8 cellular contexts compared by ENCODE assay signal in the genomic region with DNA sequence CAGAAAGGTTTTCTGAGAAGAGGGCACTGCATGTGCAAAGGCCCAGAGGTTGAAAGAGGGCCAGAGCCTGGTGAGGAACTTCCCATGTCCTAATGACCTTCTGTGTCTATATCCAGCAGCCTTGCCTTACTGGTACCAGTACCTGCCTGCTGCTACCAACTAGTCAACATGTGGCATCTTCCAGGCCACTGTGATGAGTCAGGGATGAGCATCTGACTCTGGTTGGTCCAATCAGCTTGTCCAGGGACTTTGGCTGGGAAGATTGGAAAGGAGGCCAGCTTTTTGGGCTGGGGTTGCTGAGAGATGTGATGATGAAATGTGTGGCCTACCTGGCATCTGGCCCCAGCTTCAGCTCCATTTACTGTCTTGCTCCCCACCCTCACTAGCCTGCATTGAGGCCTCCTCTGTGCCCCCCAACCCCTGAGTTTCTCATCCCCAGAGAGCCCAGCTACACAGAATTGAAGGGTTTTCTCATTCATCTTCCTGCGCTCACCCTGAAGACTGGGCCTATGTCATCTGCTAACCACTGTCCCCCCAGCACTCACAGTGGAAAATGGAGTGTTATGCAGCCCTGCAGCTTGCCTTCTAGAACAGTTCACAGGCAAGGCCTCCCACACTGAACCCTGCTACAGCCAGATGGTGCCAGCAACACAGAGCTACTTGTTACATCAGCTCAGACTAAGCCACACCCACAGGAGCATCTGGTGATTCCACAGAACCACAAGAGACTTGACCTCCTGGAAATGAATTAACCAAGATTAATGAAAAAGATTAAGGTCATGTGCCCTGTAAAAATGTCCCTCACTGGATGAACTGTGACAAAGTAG. TPM values are rescaled to one million over a fixed set of nuclear protein-coding genes. Genes with fewer than 3 reads are reported as not detected.
DNase-seq lines count a peak whose midpoint lies in the region; ATAC-seq, FAIRE-seq and TF ChIP-seq lines count a peak whose summit lies in the region.

No MANE protein-coding gene starts in this region.

- H2AFZ ChIP-seq in K562 (ENCODE audit: low read depth, low read length) = 0 out of 2 replicates have a peak overlapping the region, but pooled peaks have one; percentile 2

- TF ChIP-seq RAD21 in K562 (CRISPR knock-in tag; conservative IDR thresholded peaks at IDR 0.05 in 1 of 2, IDR thresholded peaks at IDR 0.05 in 1 of 2) = peak in 1 of 2 experiments; percentile 27; a peak in 2 of 4 replicates

- peaks cover 8% of the 10 kb centered on the region for H3K4me1 Mint-ChIP-seq in Caco-2 (ENCODE audit: low read depth, unreplicated experiment)
- peaks cover 72 to 83% of the 10 kb centered on the region in 2 donors for H3K4me1 Mint-ChIP-seq in immature natural killer cell

- H3K79me2 ChIP-seq in K562 (ENCODE audit: control insufficient read depth, insufficient read depth, low read length) = peaks cover 50% of the 10 kb centered on the region

- ATAC-seq in K562 (peak; percentile 78), HG02571 (IDR thresholded peaks at IDR 0.05; ENCODE audit: unreplicated experiment) (no peak)

- CTCF ChIA-PET in Caco-2 (lab: Charles Lee) = interaction anchor here (0.9 to 1.3 kb wide), 4 partner anchors 20 to 99 kb away, joined by 3 to 6 read pairs (median 4); no protein-coding TSS in a partner anchor
- CTCF ChIA-PET in K562 (lab: Yijun Ruan, JAX; ENCODE audit: low intra/inter-chr PET ratio) = interaction anchor here (0.5 kb wide), 1 partner anchor 145 kb away, joined by 3 read pairs; no protein-coding TSS in a partner anchor

- H3K36me3 Mint-ChIP-seq in Caco-2 (ENCODE audit: insufficient read depth, unreplicated experiment) (peaks cover 4% of the 10 kb centered on the region), immature natural killer cell (peaks cover 0 to 3% (median 0%) of the 10 kb centered on the region in 3 donors)

- H3K9ac ChIP-seq in SK-N-MC (ENCODE audit: insufficient read length) = no peak overlapping the region
- peak overlapping the region; percentile 77 to 96; a peak in 3 of 4 replicates for H3K9ac ChIP-seq in K562 (ENCODE audit: insufficient read depth in 1 of 2, low read depth in 2 of 2, low read length in 2 of 2)

- peak; percentile 78 for FAIRE-seq in K562 (lab: Jason Lieb, UNC)

- H4K20me1 ChIP-seq in K562 (replicated peaks; ENCODE audit: control insufficient read depth, insufficient read depth, low read length) = no peaks in the 10 kb centered on the region

- H3K27me3 Mint-ChIP-seq in Caco-2 (ENCODE audit: insufficient read depth, unreplicated experiment) (no peaks in the 10 kb centered on the region), immature natural killer cell (ENCODE audit: low read depth in 3 of 3) (peaks cover 4 to 11% (median 8%) of the 10 kb centered on the region in 3 donors)

- peaks cover 27% of the 10 kb centered on the region for H3K4me1 ChIP-seq in Caco-2
- H3K4me1 ChIP-seq in K562 (replicated peaks in 1 of 2; ENCODE audit: control insufficient read depth in 2 of 2, insufficient read depth in 2 of 2, low read length in 2 of 2) = peaks cover 40 to 43% of the 10 kb centered on the region in 2 experiments

- no peaks in the 10 kb centered on the region for H3K9me3 ChIP-seq in Caco-2
- H3K9me3 ChIP-seq in SK-N-MC (ENCODE audit: low read depth, low read length) = no peaks in the 10 kb centered on the region
- H3K9me3 ChIP-seq in K562 (replicated peaks; ENCODE audit: control insufficient read depth, insufficient read depth, low read depth, low read length) = no peaks in the 10 kb centered on the region

- intact Hi-C loops in Caco-2 (cut with micrococcal nuclease; ENCODE audit: unreplicated experiment) = no loop called here
- intact Hi-C loops in K562 (cut with micrococcal nuclease) = loop anchor here (1.0 kb wide), 1 partner anchor 38 kb away; a partner anchor contains a TSS

- peak; percentile 41; the same call in 1 of the 2 replicates for TF ChIP-seq POLR2A in K562 (conservative IDR thresholded peaks at IDR 0.05)

- H3K9me1 ChIP-seq in K562 (ENCODE audit: control insufficient read depth, insufficient read depth, low read length) = no peaks in the 10 kb centered on the region

- in situ Hi-C loops in K562 (cut with MboI) = no loop called here

- DNase-seq in Caco-2 = peak; percentile 50 to 51
- peak in 74 of 76 experiments; percentile 8 to 90 (median 69) for DNase-seq in HUDEP-2 (lab: John Stamatoyannopoulos, UW; ENCODE audit: unreplicated experiment in 76 of 76)
- peak; percentile 12 for DNase-seq in SK-N-MC (ENCODE audit: low read depth, low spot score)
- DNase-seq in K562 (ENCODE audit: extremely low read depth in 1 of 4, low spot score in 3 of 4) = peak; percentile 33 to 78 (median 48)
- DNase-seq in immature natural killer cell = no peak
- peak; percentile 72 for DNase-seq in stimulated activated CD4-positive, alpha-beta T cell treated with anti-CD3 and anti-CD28 coated beads, Interleukin-15, amount 100 ng/mL, for 24 hours
- no peak for DNase-seq in HK-2 (ENCODE audit: unreplicated experiment)

- TF ChIP-seq CTCF in Caco-2 (IDR thresholded peaks at IDR 0.05; ENCODE audit: insufficient read depth in 1 of 2, low read depth in 1 of 2, low read length in 1 of 2, severe bottlenecking in 1 of 2, unreplicated experiment in 1 of 2) (no peak), K562 (IDR thresholded peaks at IDR 0.05 in 2 of 3, conservative IDR thresholded peaks at IDR 0.05 in 1 of 3; ENCODE audit: insufficient read depth in 2 of 3, low read depth in 1 of 3, low read length in 3 of 3) (peak; percentile 10 to 19 (median 14); a peak in 2 of 6 replicates)

- WGBS in K562 (ENCODE audit: insufficient coverage, low coverage, missing lambda C conversion rate) = 100% methylated on average over 1 of the region's 1 CpG

- H3K27me3 ChIP-seq in Caco-2 (replicated peaks; ENCODE audit: control insufficient read depth, insufficient read depth, low read length) = no peaks in the 10 kb centered on the region
- no peaks in the 10 kb centered on the region for H3K27me3 ChIP-seq in K562 (ENCODE audit: control insufficient read depth in 2 of 2, insufficient read depth in 2 of 2, low read length in 2 of 2)

- H3K27ac Mint-ChIP-seq in Caco-2 (ENCODE audit: unreplicated experiment) (peak overlapping the region; percentile 91), immature natural killer cell (peak overlapping the region; percentile 84 to 95 (median 93))

- no TSS peak for BruUV-seq in Caco-2 (replicated peaks; lab: Mats Ljungman, UMichigan)
- no TSS peak for BruUV-seq in K562 (replicated peaks; lab: Mats Ljungman, UMichigan)

- H3K9me3 Mint-ChIP-seq in Caco-2 (ENCODE audit: unreplicated experiment) (no peaks in the 10 kb centered on the region), immature natural killer cell (no peaks in the 10 kb centered on the region)

- H3K27ac ChIP-seq in SK-N-MC (peak overlapping the region; percentile 80), K562 (ENCODE audit: extremely low read depth, low read depth, low read length) (peak overlapping the region; percentile 80)

- H3K4me3 ChIP-seq in Caco-2 (ENCODE audit: low read depth, low read length) (peak overlapping the region; percentile 100; the same call in 1 of the 2 replicates), SK-N-MC (peak overlapping the region; percentile 85), K562 (peak overlapping the region; percentile 67)

- POLR2A ChIA-PET in Caco-2 (lab: Charles Lee) (interaction anchor here (0.6 to 0.7 kb wide), 2 partner anchors 27 to 50 kb away, joined by 3 read pairs; no protein-coding TSS in a partner anchor), K562 (lab: Yijun Ruan, JAX) (interaction anchor here (0.6 to 1.4 kb wide), 10 partner anchors 8 to 60 kb away, joined by 3 to 10 read pairs (median 4); a partner anchor contains a TSS)

- H3K4me3 Mint-ChIP-seq in Caco-2 (ENCODE audit: unreplicated experiment) (peak overlapping the region; percentile 83), immature natural killer cell (peak overlapping the region; percentile 94 to 100 (median 98))

- H3K36me3 ChIP-seq in Caco-2 (ENCODE audit: control insufficient read depth, insufficient read depth, low read length) (no peaks in the 10 kb centered on the region; the same call in 1 of the 2 replicates), SK-N-MC (ENCODE audit: insufficient read depth, low read length) (no peaks in the 10 kb centered on the region), K562 (ENCODE audit: control insufficient read depth, insufficient read depth, low read length) (peaks cover 3% of the 10 kb centered on the region; the same call in 1 of the 3 replicates)

- peak overlapping the region; percentile 98 for H3K4me2 ChIP-seq in K562 (ENCODE audit: insufficient read depth, low read length)

- peak; percentile 34 for TF ChIP-seq EP300 in K562 (IDR thresholded peaks at IDR 0.05; ENCODE audit: low read length)

RNA-seq across cellular contexts. Expression of a gene that starts 1.3 kb away (rescaled TPM):
- total RNA-seq in Caco-2 (2022) = 29.9 and 30.5 TPM in 2 replicates
- total RNA-seq in K562 (2011; cell fraction: chromatin; rRNA removed; ENCODE audit: low replicate concordance) = 4.4 and 12.4 TPM in 2 replicates
- 15.1 and 18.7 TPM in 2 replicates for total RNA-seq in K562 (2011; cell fraction: nucleolus; rRNA removed)
- 6.9 and 10.0 TPM in 2 replicates for total RNA-seq in K562 (2011; cell fraction: nucleoplasm; rRNA removed)
- 49.1 and 56.9 TPM in 2 replicates for total RNA-seq in K562 (2014; rRNA removed)
- total RNA-seq in K562 (2014; rRNA removed; fragmentation: Illumina TruSeq; extraction: Trizol) = 9.6 and 11.4 TPM in 2 replicates
- total RNA-seq in K562 (2015; rRNA removed; fragmentation: Illumina TruSeq; extraction: Trizol) = 26.8 and 27.0 TPM in 2 replicates
- total RNA-seq in K562 (2021) = 49.1 and 53.6 TPM in 2 replicates
- 35.7 and 47.1 TPM in 2 replicates for polyA plus RNA-seq in K562 (2011; rRNA removed)
- polyA plus RNA-seq in K562 (2011; cell fraction: cytosol; rRNA removed) = 68.9 and 112 TPM in 2 replicates
- 30.0 and 32.4 TPM in 2 replicates for polyA plus RNA-seq in K562 (2011; cell fraction: nucleus; rRNA removed)
- polyA plus RNA-seq in K562 (2012) = 38.0 and 90.9 TPM in 2 replicates
- polyA plus RNA-seq in K562 (2014; fragmentation: Illumina TruSeq; extraction: Trizol) = 29.7 and 43.9 TPM in 2 replicates
- 1 to 10 TPM in 1 of 2 experiments, under 1 TPM in 1; 0.11 to 1.7 TPM for polyA plus RNA-seq in K562 (2014; fragmentation: Nextera tagmentation; extraction: Ambion mirVana)
- polyA plus RNA-seq in K562 (2014; rRNA removed) = 59.4 and 61.9 TPM in 2 replicates
- polyA minus RNA-seq in K562 (2011; rRNA and poly(A)+ RNA removed) = 21.1 and 22.8 TPM in 2 replicates
- 37.2 and 37.3 TPM in 2 replicates for polyA minus RNA-seq in K562 (2011; cell fraction: cytosol; rRNA and poly(A)+ RNA removed)
- polyA minus RNA-seq in K562 (2011; cell fraction: nucleus; rRNA and poly(A)+ RNA removed) = 6.6 and 9.1 TPM in 2 replicates
- polyA plus RNA-seq in immature natural killer cell = 100 to 1,000 TPM in 2 of 3 donors, 10 to 100 TPM in 1; 96.4 to 159 (median 143) TPM

RNA-seq across cellular contexts. Expression of a gene that starts 5.3 kb away (rescaled TPM):
- 6.7 and 8.3 TPM in 2 replicates for total RNA-seq in Caco-2 (2022)
- total RNA-seq in K562 (2011; cell fraction: chromatin; rRNA removed; ENCODE audit: low replicate concordance) = 11.6 and 26.7 TPM in 2 replicates
- 12.4 and 21.7 TPM in 2 replicates for total RNA-seq in K562 (2011; cell fraction: nucleolus; rRNA removed)
- 15.0 and 16.4 TPM in 2 replicates for total RNA-seq in K562 (2011; cell fraction: nucleoplasm; rRNA removed)
- 4.4 and 4.5 TPM in 2 replicates for total RNA-seq in K562 (2014; rRNA removed)
- 3.3 TPM in 2 replicates for total RNA-seq in K562 (2014; rRNA removed; fragmentation: Illumina TruSeq; extraction: Trizol)
- 2.0 and 2.8 TPM in 2 replicates for total RNA-seq in K562 (2015; rRNA removed; fragmentation: Illumina TruSeq; extraction: Trizol)
- total RNA-seq in K562 (2021) = 5.0 and 7.0 TPM in 2 replicates
- polyA plus RNA-seq in K562 (2011; rRNA removed) = 9.2 and 9.9 TPM in 2 replicates
- 9.0 and 11.2 TPM in 2 replicates for polyA plus RNA-seq in K562 (2011; cell fraction: cytosol; rRNA removed)
- 37.5 and 44.1 TPM in 2 replicates for polyA plus RNA-seq in K562 (2011; cell fraction: nucleus; rRNA removed)
- polyA plus RNA-seq in K562 (2012) = 5.9 and 21.1 TPM in 2 replicates
- 6.5 and 6.6 TPM in 2 replicates for polyA plus RNA-seq in K562 (2014; fragmentation: Illumina TruSeq; extraction: Trizol)
- 1 to 10 TPM; 1.4 to 1.5 TPM for polyA plus RNA-seq in K562 (2014; fragmentation: Nextera tagmentation; extraction: Ambion mirVana)
- 4.6 and 6.9 TPM in 2 replicates for polyA plus RNA-seq in K562 (2014; rRNA removed)
- 4.8 and 5.7 TPM in 2 replicates for polyA minus RNA-seq in K562 (2011; rRNA and poly(A)+ RNA removed)
- 2.2 and 2.7 TPM in 2 replicates for polyA minus RNA-seq in K562 (2011; cell fraction: cytosol; rRNA and poly(A)+ RNA removed)
- 6.2 and 7.9 TPM in 2 replicates for polyA minus RNA-seq in K562 (2011; cell fraction: nucleus; rRNA and poly(A)+ RNA removed)
- polyA plus RNA-seq in immature natural killer cell = 10 to 100 TPM; 57.1 to 83.6 (median 66.8) TPM

RNA-seq across cellular contexts. Expression of a gene that starts 14.8 kb away (rescaled TPM):
- not detected in 2 replicates for total RNA-seq in Caco-2 (2022)
- not detected in 2 replicates for total RNA-seq in K562 (2011; cell fraction: chromatin; rRNA removed; ENCODE audit: low replicate concordance)
- total RNA-seq in K562 (2011; cell fraction: nucleolus; rRNA removed) = 0.13 TPM in 1 of 2 replicates, not detected in the other
- total RNA-seq in K562 (2011; cell fraction: nucleoplasm; rRNA removed) = 0.15 TPM in 1 of 2 replicates, not detected in the other
- total RNA-seq in K562 (2014; rRNA removed) = not detected in 2 replicates
- not detected in 2 replicates for total RNA-seq in K562 (2014; rRNA removed; fragmentation: Illumina TruSeq; extraction: Trizol)
- total RNA-seq in K562 (2015; rRNA removed; fragmentation: Illumina TruSeq; extraction: Trizol) = not detected in 2 replicates
- total RNA-seq in K562 (2021) = not detected in 2 replicates
- not detected in 2 replicates for polyA plus RNA-seq in K562 (2011; rRNA removed)
- polyA plus RNA-seq in K562 (2011; cell fraction: cytosol; rRNA removed) = not detected in 2 replicates
- 0.10 TPM in 1 of 2 replicates, not detected in the other for polyA plus RNA-seq in K562 (2011; cell fraction: nucleus; rRNA removed)
- polyA plus RNA-seq in K562 (2012) = 0.01 and 0.21 TPM in 2 replicates
- not detected in 2 replicates for polyA plus RNA-seq in K562 (2014; fragmentation: Illumina TruSeq; extraction: Trizol)
- polyA plus RNA-seq in K562 (2014; fragmentation: Nextera tagmentation; extraction: Ambion mirVana) = not detected
- not detected in 2 replicates for polyA plus RNA-seq in K562 (2014; rRNA removed)
- polyA minus RNA-seq in K562 (2011; rRNA and poly(A)+ RNA removed) = not detected in 2 replicates
- not detected in 2 replicates for polyA minus RNA-seq in K562 (2011; cell fraction: cytosol; rRNA and poly(A)+ RNA removed)
- polyA minus RNA-seq in K562 (2011; cell fraction: nucleus; rRNA and poly(A)+ RNA removed) = not detected in 2 replicates
- not detected for polyA plus RNA-seq in immature natural killer cell

RNA-seq across cellular contexts. Expression of a gene that starts 38.2 kb away (rescaled TPM):
- total RNA-seq in Caco-2 (2022) (67.1 and 68.7 TPM in 2 replicates), K562 (2014; rRNA removed) (22.0 and 29.6 TPM in 2 replicates), K562 (2014; rRNA removed; fragmentation: Illumina TruSeq; extraction: Trizol) (37.1 and 41.0 TPM in 2 replicates), K562 (2015; rRNA removed; fragmentation: Illumina TruSeq; extraction: Trizol) (36.1 and 39.0 TPM in 2 replicates), K562 (2021) (44.4 and 45.9 TPM in 2 replicates)
- 32.1 and 34.4 TPM in 2 replicates for total RNA-seq in K562 (2011; cell fraction: chromatin; rRNA removed; ENCODE audit: low replicate concordance)
- total RNA-seq in K562 (2011; cell fraction: nucleolus; rRNA removed) = 18.3 and 21.8 TPM in 2 replicates
- total RNA-seq in K562 (2011; cell fraction: nucleoplasm; rRNA removed) = 32.9 and 48.2 TPM in 2 replicates
- polyA plus RNA-seq in K562 (2011; rRNA removed) (38.0 and 62.9 TPM in 2 replicates), K562 (2014; fragmentation: Illumina TruSeq; extraction: Trizol) (45.3 and 46.2 TPM in 2 replicates), K562 (2014; fragmentation: Nextera tagmentation; extraction: Ambion mirVana) (1 to 10 TPM; 6.4 to 8.0 TPM), K562 (2014; rRNA removed) (30.6 and 37.7 TPM in 2 replicates), immature natural killer cell (10 to 100 TPM; 76.9 to 99.5 (median 81.5) TPM)
- 25.3 and 36.3 TPM in 2 replicates for polyA plus RNA-seq in K562 (2011; cell fraction: cytosol; rRNA removed)
- polyA plus RNA-seq in K562 (2011; cell fraction: nucleus; rRNA removed) = 9.0 and 10.3 TPM in 2 replicates
- 26.5 and 47.8 TPM in 2 replicates for polyA plus RNA-seq in K562 (2012)
- polyA minus RNA-seq in K562 (2011; rRNA and poly(A)+ RNA removed) = 59.8 and 79.3 TPM in 2 replicates
- polyA minus RNA-seq in K562 (2011; cell fraction: cytosol; rRNA and poly(A)+ RNA removed) = 28.9 and 31.4 TPM in 2 replicates
- polyA minus RNA-seq in K562 (2011; cell fraction: nucleus; rRNA and poly(A)+ RNA removed) = 9.8 and 14.4 TPM in 2 replicates

RNA-seq across cellular contexts. Expression of a gene that starts 42.3 kb away (rescaled TPM):
- total RNA-seq in Caco-2 (2022) (53.1 and 60.0 TPM in 2 replicates), K562 (2014; rRNA removed) (21.8 and 27.3 TPM in 2 replicates), K562 (2014; rRNA removed; fragmentation: Illumina TruSeq; extraction: Trizol) (22.7 and 23.8 TPM in 2 replicates), K562 (2015; rRNA removed; fragmentation: Illumina TruSeq; extraction: Trizol) (34.5 and 36.8 TPM in 2 replicates), K562 (2021) (24.3 and 27.6 TPM in 2 replicates)
- total RNA-seq in K562 (2011; cell fraction: chromatin; rRNA removed; ENCODE audit: low replicate concordance) = 14.5 and 27.2 TPM in 2 replicates
- total RNA-seq in K562 (2011; cell fraction: nucleolus; rRNA removed) = 14.3 and 26.5 TPM in 2 replicates
- total RNA-seq in K562 (2011; cell fraction: nucleoplasm; rRNA removed) = 13.9 and 14.0 TPM in 2 replicates
- polyA plus RNA-seq in K562 (2011; rRNA removed) (30.4 and 34.4 TPM in 2 replicates), K562 (2014; fragmentation: Illumina TruSeq; extraction: Trizol) (39.2 and 41.6 TPM in 2 replicates), K562 (2014; fragmentation: Nextera tagmentation; extraction: Ambion mirVana) (10 to 100 TPM; 37.8 to 49.5 TPM), K562 (2014; rRNA removed) (21.4 and 24.4 TPM in 2 replicates), immature natural killer cell (10 to 100 TPM; 18.0 to 37.0 (median 27.4) TPM)
- polyA plus RNA-seq in K562 (2011; cell fraction: cytosol; rRNA removed) = 35.6 and 59.5 TPM in 2 replicates
- 26.6 and 46.7 TPM in 2 replicates for polyA plus RNA-seq in K562 (2011; cell fraction: nucleus; rRNA removed)
- polyA plus RNA-seq in K562 (2012) = 28.0 and 35.8 TPM in 2 replicates
- polyA minus RNA-seq in K562 (2011; rRNA and poly(A)+ RNA removed) = 21.4 and 27.1 TPM in 2 replicates
- 20.3 and 25.5 TPM in 2 replicates for polyA minus RNA-seq in K562 (2011; cell fraction: cytosol; rRNA and poly(A)+ RNA removed)
- 9.0 and 9.6 TPM in 2 replicates for polyA minus RNA-seq in K562 (2011; cell fraction: nucleus; rRNA and poly(A)+ RNA removed)

Comparison
In these comparisons a context has a peak if more than half of its experiments do, and no peak if none do; other contexts are left out.
1. DNase-seq: peak in Caco-2 (2 of 2), HUDEP-2 (74 of 76), SK-N-MC (single experiment), K562 (4 of 4) and stimulated activated CD4-positive, alpha-beta T cell treated with anti-CD3 and anti-CD28 coated beads, Interleukin-15, amount 100 ng/mL, for 24 hours (single experiment); none in immature natural killer cell (0 of 3) and HK-2 (single experiment).
2. CTCF ChIP-seq: peak in K562 (3 of 3); none in Caco-2 (0 of 2).
3. Peak in every context shown above with its lines, with median percentiles within 50 percentile points of each other: H3K4me3 ChIP-seq.